Comparison of ENCODE assay signal across 1 cellular context in the genomic region with DNA sequence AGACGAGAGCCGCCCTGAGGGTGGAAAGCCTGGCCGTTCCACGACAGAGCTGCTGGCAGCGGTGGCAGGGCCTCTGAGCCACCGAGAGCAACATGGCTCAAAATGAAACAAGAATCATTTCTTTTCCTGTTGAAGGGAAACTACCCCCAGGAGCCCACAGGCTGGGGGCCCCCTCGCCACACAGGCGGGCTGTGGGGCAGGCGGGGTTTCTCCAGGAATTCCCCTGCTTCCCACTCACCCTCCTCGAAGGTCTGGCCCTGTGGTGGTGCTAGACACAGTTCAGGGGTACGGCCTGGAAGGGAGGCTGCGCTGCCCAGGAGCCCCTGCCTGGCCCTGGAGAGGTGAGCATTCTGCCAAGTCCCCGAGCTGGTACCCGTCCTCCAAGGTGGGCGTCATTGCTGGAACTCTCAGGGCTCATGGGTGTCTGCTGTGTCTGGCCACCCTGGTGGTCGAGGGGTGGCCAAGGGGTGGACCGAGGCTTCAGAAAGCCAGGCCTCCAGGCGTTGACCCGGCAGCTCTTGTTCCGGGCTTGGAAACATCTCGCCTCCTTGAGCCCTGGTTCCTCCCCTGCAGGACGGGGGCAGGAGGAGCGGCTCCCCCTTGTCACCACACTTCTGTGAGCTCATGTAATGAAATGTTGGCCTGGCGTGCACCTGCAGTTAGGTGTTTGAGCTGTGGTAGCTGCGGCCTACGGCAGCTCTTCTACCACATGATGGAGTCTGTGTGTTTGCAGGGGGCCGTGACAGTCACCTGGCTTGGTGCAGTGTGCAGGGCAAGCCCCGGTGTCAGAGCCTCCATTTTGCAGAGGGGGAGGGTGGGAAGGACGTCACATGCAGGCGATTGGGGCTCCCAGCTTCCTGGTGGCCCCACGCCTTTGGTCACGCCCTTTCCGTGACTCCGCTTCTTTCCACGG.
TF ChIP-seq lines count a peak whose summit lies in the region.

No MANE protein-coding gene starts in this region.

TF ChIP-seq in GM12878, 131 proteins besides CTCF, POLR2A, EP300 and RAD21 (continued from another document):
- TF ChIP-seq CBX5 (IDR thresholded peaks at IDR 0.05; ENCODE audit: low read depth) (no peak), ZNF217 (IDR thresholded peaks at IDR 0.05) (peak; percentile 60; the same call in 1 of the 2 replicates), SREBF2 (IDR thresholded peaks at IDR 0.05; ENCODE audit: low read length) (no peak), NBN (IDR thresholded peaks at IDR 0.05) (peak; percentile 77), GABPA (IDR thresholded peaks at IDR 0.05; ENCODE audit: low read depth) (no peak), TAF1 (IDR thresholded peaks at IDR 0.05; ENCODE audit: borderline replicate concordance, low read depth, low read length) (peak; percentile 70), CREM (IDR thresholded peaks at IDR 0.05; ENCODE audit: low read depth) (peak; percentile 92), RCOR1 (conservative IDR thresholded peaks at IDR 0.05; ENCODE audit: low read depth, low read length) (no peak), PAX5 (IDR thresholded peaks at IDR 0.05; ENCODE audit: borderline replicate concordance, low read depth, low read length) (peak; percentile 89), IRF4 (IDR thresholded peaks at IDR 0.05; ENCODE audit: low read depth, low read length) (peak; percentile 74), TCF3 (IDR thresholded peaks at IDR 0.05; ENCODE audit: borderline replicate concordance, insufficient read depth, low read depth, low read length) (peak; percentile 73; the same call in 1 of the 2 replicates), YBX1 (IDR thresholded peaks at IDR 0.05) (no peak), SMARCA5 (IDR thresholded peaks at IDR 0.05) (peak; percentile 94), ZBED1 (IDR thresholded peaks at IDR 0.05; ENCODE audit: borderline replicate concordance) (no peak), SMAD5 (IDR thresholded peaks at IDR 0.05; ENCODE audit: low read depth) (0 out of 2 replicates have a peak, but pooled peaks have one; percentile 16), POU2F2 (IDR thresholded peaks at IDR 0.05; ENCODE audit: borderline replicate concordance, low read depth, low read length) (peak; percentile 66; the same call in 2 of the 3 replicates)
- TF ChIP-seq, protein P1, sequence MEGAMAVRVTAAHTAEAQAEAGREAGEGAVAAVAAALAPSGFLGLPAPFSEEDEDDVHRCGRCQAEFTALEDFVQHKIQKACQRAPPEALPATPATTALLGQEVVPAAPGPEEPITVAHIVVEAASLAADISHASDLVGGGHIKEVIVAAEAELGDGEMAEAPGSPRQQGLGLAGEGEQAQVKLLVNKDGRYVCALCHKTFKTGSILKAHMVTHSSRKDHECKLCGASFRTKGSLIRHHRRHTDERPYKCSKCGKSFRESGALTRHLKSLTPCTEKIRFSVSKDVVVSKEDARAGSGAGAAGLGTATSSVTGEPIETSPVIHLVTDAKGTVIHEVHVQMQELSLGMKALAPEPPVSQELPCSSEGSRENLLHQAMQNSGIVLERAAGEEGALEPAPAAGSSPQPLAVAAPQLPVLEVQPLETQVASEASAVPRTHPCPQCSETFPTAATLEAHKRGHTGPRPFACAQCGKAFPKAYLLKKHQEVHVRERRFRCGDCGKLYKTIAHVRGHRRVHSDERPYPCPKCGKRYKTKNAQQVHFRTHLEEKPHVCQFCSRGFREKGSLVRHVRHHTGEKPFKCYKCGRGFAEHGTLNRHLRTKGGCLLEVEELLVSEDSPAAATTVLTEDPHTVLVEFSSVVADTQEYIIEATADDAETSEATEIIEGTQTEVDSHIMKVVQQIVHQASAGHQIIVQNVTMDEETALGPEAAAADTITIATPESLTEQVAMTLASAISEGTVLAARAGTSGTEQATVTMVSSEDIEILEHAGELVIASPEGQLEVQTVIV (IDR thresholded peaks at IDR 0.05; ENCODE audit: borderline replicate concordance, partially characterized antibody): no peak
- TF ChIP-seq, protein P2, sequence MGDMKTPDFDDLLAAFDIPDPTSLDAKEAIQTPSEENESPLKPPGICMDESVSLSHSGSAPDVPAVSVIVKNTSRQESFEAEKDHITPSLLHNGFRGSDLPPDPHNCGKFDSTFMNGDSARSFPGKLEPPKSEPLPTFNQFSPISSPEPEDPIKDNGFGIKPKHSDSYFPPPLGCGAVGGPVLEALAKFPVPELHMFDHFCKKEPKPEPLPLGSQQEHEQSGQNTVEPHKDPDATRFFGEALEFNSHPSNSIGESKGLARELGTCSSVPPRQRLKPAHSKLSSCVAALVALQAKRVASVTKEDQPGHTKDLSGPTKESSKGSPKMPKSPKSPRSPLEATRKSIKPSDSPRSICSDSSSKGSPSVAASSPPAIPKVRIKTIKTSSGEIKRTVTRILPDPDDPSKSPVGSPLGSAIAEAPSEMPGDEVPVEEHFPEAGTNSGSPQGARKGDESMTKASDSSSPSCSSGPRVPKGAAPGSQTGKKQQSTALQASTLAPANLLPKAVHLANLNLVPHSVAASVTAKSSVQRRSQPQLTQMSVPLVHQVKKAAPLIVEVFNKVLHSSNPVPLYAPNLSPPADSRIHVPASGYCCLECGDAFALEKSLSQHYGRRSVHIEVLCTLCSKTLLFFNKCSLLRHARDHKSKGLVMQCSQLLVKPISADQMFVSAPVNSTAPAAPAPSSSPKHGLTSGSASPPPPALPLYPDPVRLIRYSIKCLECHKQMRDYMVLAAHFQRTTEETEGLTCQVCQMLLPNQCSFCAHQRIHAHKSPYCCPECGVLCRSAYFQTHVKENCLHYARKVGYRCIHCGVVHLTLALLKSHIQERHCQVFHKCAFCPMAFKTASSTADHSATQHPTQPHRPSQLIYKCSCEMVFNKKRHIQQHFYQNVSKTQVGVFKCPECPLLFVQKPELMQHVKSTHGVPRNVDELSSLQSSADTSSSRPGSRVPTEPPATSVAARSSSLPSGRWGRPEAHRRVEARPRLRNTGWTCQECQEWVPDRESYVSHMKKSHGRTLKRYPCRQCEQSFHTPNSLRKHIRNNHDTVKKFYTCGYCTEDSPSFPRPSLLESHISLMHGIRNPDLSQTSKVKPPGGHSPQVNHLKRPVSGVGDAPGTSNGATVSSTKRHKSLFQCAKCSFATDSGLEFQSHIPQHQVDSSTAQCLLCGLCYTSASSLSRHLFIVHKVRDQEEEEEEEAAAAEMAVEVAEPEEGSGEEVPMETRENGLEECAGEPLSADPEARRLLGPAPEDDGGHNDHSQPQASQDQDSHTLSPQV (IDR thresholded peaks at IDR 0.05): peak; percentile 68; the same call in 1 of the 2 replicates
- TF ChIP-seq, protein P3, sequence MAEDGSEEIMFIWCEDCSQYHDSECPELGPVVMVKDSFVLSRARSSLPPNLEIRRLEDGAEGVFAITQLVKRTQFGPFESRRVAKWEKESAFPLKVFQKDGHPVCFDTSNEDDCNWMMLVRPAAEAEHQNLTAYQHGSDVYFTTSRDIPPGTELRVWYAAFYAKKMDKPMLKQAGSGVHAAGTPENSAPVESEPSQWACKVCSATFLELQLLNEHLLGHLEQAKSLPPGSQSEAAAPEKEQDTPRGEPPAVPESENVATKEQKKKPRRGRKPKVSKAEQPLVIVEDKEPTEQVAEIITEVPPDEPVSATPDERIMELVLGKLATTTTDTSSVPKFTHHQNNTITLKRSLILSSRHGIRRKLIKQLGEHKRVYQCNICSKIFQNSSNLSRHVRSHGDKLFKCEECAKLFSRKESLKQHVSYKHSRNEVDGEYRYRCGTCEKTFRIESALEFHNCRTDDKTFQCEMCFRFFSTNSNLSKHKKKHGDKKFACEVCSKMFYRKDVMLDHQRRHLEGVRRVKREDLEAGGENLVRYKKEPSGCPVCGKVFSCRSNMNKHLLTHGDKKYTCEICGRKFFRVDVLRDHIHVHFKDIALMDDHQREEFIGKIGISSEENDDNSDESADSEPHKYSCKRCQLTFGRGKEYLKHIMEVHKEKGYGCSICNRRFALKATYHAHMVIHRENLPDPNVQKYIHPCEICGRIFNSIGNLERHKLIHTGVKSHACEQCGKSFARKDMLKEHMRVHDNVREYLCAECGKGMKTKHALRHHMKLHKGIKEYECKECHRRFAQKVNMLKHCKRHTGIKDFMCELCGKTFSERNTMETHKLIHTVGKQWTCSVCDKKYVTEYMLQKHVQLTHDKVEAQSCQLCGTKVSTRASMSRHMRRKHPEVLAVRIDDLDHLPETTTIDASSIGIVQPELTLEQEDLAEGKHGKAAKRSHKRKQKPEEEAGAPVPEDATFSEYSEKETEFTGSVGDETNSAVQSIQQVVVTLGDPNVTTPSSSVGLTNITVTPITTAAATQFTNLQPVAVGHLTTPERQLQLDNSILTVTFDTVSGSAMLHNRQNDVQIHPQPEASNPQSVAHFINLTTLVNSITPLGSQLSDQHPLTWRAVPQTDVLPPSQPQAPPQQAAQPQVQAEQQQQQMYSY (CRISPR knock-in tag; IDR thresholded peaks at IDR 0.05): no peak
